Comparison of ENCODE assay signal across 8 cellular contexts in the genomic region with DNA sequence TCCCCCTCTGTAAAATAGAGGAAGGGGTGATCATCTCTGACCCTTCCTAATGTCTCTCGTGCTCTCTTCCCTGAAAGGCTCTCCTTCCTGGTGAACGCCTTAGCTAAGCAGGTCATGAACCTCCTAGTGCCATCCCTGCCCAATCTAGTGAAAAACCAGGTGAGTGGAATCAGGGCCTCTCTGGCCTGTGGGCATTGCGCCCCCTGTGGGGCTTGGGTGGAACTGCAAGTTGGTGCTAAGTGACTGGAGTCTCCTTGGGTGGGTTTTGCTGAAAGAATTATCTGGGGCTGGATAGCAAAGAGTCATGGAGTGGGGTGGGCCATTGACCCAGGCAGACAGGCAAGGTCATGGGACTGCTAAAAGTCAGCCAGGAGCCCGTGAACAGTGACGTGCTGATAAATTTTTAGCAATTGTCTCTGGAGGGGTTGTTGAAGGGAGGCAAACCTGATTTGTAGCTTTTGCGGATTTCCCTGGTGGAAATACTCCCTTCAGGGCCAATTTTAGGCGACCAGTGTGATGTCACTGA. TPM values are rescaled to one million over a fixed set of nuclear protein-coding genes. Genes with fewer than 3 reads are reported as not detected.
A peak's percentile ranks its signal among the peaks of the same experiment; 100 is the strongest.
DNase-seq lines count a peak whose midpoint lies in the region; FAIRE-seq and TF ChIP-seq lines count a peak whose summit lies in the region.

No MANE protein-coding gene starts in this region.

- no peak overlapping the region for H3K4me2 ChIP-seq in fibroblast of lung (ENCODE audit: extremely low read depth, insufficient read depth, low read length)

- H3K4me1 ChIP-seq in fibroblast of lung (ENCODE audit: control insufficient read depth, extremely low read depth, insufficient read depth, low read length), result no peaks in the 10 kb centered on the region

- no peaks in the 10 kb centered on the region for H3K9me3 ChIP-seq in fibroblast of lung (ENCODE audit: control insufficient read depth, insufficient read depth, low read depth, low read length)

- no peaks in the 10 kb centered on the region for H4K20me1 ChIP-seq in fibroblast of lung (ENCODE audit: control insufficient read depth, extremely low read depth, insufficient read depth, low read length)

- H3K27me3 ChIP-seq in fibroblast of lung (ENCODE audit: control insufficient read depth, insufficient read depth, low read length), result no peaks in the 10 kb centered on the region

- no peak overlapping the region for H3K27ac ChIP-seq in fibroblast of lung (ENCODE audit: insufficient read depth, low read length)

- H3K36me3 ChIP-seq in fibroblast of lung (ENCODE audit: control insufficient read depth, insufficient read depth, low read length), result no peaks in the 10 kb centered on the region

- no peak for FAIRE-seq in urothelium cell line (lab: Jason Lieb, UNC)

- no peak overlapping the region for H3K9ac ChIP-seq in fibroblast of lung (ENCODE audit: insufficient read depth, low read length)

- DNase-seq in A172 (ENCODE audit: low spot score) (peak; percentile 35), NCI-H82 treated with DMSO at 0.1 percent for 48 hours (lab: John Stamatoyannopoulos, UW; ENCODE audit: unreplicated experiment) (peak; percentile 23), fibroblast of lung (ENCODE audit: low read depth in 2 of 2) (peak in 1 of 2 donors; percentile 4), pons (ENCODE audit: low spot score) (peak; percentile 49), urothelium cell line (ENCODE audit: low spot score) (peak; percentile 60), DMS79 treated with DMSO at 0.1 percent for 48 hours (lab: John Stamatoyannopoulos, UW) (no peak)
- peak; percentile 75 for DNase-seq in activated T-cell treated with anti-CD3 and anti-CD28 coated beads, Interleukin-2, amount 50 U/mL, for 1 hour

- no peaks in the 10 kb centered on the region for H3K79me2 ChIP-seq in fibroblast of lung (ENCODE audit: control insufficient read depth, insufficient read depth, low read length)

- TF ChIP-seq CTCF in GM12874 (IDR thresholded peaks at IDR 0.05; ENCODE audit: insufficient read depth, low read depth, low read length) (peak; percentile 98), fibroblast of lung (conservative IDR thresholded peaks at IDR 0.05 in 1 of 2, IDR thresholded peaks at IDR 0.05 in 1 of 2; ENCODE audit: low read depth in 1 of 2, low read length in 2 of 2) (peak; percentile 80 to 96)

- H3K4me3 ChIP-seq in fibroblast of lung (replicated peaks in 1 of 4; ENCODE audit: control extremely low read depth in 1 of 4, insufficient read depth in 1 of 4, low read depth in 3 of 4, low read length in 4 of 4), result no peak overlapping the region

- H2AFZ ChIP-seq in fibroblast of lung (ENCODE audit: low read length), result no peak overlapping the region

RNA-seq across cellular contexts. Expression of a gene that starts 8.9 kb away (rescaled TPM):
- not detected in 2 replicates for total RNA-seq in A172 (2014; rRNA removed; shearing (Covaris generic))
- total RNA-seq in fibroblast of lung, result not detected in 2 replicates
- not detected in 2 replicates for polyA plus RNA-seq in fibroblast of lung
- polyA plus RNA-seq in fibroblast of lung (2012), result not detected in 2 replicates
- not detected in 2 replicates for polyA minus RNA-seq in fibroblast of lung (ENCODE audit: low replicate concordance)

RNA-seq across cellular contexts. Expression of a gene that starts 56.1 kb away (rescaled TPM):
- not detected in 2 replicates for total RNA-seq in A172 (2014; rRNA removed; shearing (Covaris generic))
- not detected in 2 replicates for total RNA-seq in fibroblast of lung
- polyA plus RNA-seq in fibroblast of lung, result not detected in 2 replicates
- not detected in 2 replicates for polyA plus RNA-seq in fibroblast of lung (2012)
- not detected in 2 replicates for polyA minus RNA-seq in fibroblast of lung (ENCODE audit: low replicate concordance)
